In the genomic region with DNA sequence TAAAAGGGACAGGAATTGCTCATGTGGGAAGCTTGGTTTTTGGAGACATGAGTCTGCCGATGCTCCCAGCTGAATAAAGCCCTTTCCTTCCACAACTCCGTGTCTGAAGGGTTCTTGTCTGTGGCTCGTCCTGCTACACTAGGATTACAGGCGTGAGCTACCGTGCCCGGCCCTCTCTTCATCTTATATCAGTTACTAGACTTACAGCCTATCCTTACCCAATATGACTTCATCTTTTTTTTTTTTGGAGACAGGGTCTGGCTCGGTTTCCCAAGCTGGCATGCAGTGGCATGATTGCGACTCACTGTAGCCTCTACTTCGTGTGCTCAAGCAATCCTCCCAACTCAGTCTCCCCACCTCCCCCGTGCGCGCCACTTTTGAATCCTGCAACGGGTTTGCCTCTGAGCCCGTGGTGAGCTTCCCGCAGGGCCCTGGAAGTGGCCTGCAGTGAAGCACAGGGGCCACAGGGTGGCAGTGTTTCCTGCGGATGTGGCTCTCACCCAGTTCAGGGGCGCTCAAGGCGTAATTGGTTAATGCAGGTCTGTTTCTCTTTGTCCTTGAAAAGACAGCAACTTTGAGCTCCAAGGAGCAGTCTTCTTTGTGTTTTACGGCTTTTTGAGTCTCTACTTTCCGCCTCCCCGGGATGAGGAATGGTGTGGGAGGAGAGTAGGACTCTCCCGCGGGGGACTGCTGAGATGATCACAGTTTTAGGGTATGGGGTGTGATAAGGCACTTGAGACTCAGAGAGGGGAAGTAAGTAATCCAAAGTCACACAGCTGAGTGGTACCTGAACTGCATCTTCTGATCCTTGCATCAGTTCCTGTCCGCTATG, we compare ENCODE assay signal across 8 cellular contexts. TPM values are rescaled to one million over a fixed set of nuclear protein-coding genes. Genes with fewer than 3 reads are reported as not detected.
DNase-seq lines count a peak whose midpoint lies in the region; ATAC-seq and TF ChIP-seq lines count a peak whose summit lies in the region.

No MANE protein-coding gene starts in this region.

- POLR2A ChIA-PET in activated CD8-positive, alpha-beta T cell treated with anti-CD3 and anti-CD28 coated beads for 36 hours (lab: Charles Lee): interaction anchor here (1.1 kb wide), 1 partner anchor 9 kb away, joined by 3 read pairs; no protein-coding TSS in a partner anchor

- DNase-seq in GDM1 (lab: John Stamatoyannopoulos, UW): peak; percentile 20
- DNase-seq in NCI-H774 (lab: John Stamatoyannopoulos, UW): peak; percentile 54
- DNase-seq in activated CD8-positive, alpha-beta T cell treated with anti-CD3 and anti-CD28 coated beads for 36 hours: peak; percentile 79
- DNase-seq in effector CD4-positive, alpha-beta T cell: peak; percentile 50
- DNase-seq in mesothelial cell of epicardium (ENCODE audit: low spot score in 2 of 2, unreplicated experiment in 2 of 2): peak; percentile 53 to 86
- peak; percentile 45 for DNase-seq in stimulated activated CD8-positive, alpha-beta memory T cell treated with anti-CD3 and anti-CD28 coated beads, Interleukin-4, amount 100 ng/mL, for 24 hours (ENCODE audit: low read depth)

- H3K27ac Mint-ChIP-seq in activated CD8-positive, alpha-beta T cell treated with anti-CD3 and anti-CD28 coated beads for 36 hours: no peak overlapping the region
- peak overlapping the region; percentile 23 for H3K27ac Mint-ChIP-seq in mesothelial cell of epicardium

- intact Hi-C loops in activated CD8-positive, alpha-beta T cell treated with anti-CD3 and anti-CD28 coated beads for 36 hours (cut with micrococcal nuclease): loop anchor here (5.0 kb wide), 2 partner anchors 395 to 475 kb away; no protein-coding TSS in a partner anchor

- CTCF ChIA-PET in activated CD8-positive, alpha-beta T cell treated with anti-CD3 and anti-CD28 coated beads for 36 hours (lab: Charles Lee): interaction anchor here (0.6 to 4.6 kb wide), 57 partner anchors 9 to 831 kb away, joined by 3 to 106 read pairs (median 3); partner anchors contain the start of genes CCP110 and VPS35L

- peak overlapping the region; percentile 46 for H3K4me3 Mint-ChIP-seq in activated CD8-positive, alpha-beta T cell treated with anti-CD3 and anti-CD28 coated beads for 36 hours
- H3K4me3 Mint-ChIP-seq in mesothelial cell of epicardium: peak overlapping the region; percentile 21

- no peaks in the 10 kb centered on the region for H3K36me3 Mint-ChIP-seq in activated CD8-positive, alpha-beta T cell treated with anti-CD3 and anti-CD28 coated beads for 36 hours (ENCODE audit: low read depth)
- no peaks in the 10 kb centered on the region for H3K36me3 Mint-ChIP-seq in mesothelial cell of epicardium

- no peaks in the 10 kb centered on the region for H3K9me3 Mint-ChIP-seq in activated CD8-positive, alpha-beta T cell treated with anti-CD3 and anti-CD28 coated beads for 36 hours
- H3K9me3 Mint-ChIP-seq in mesothelial cell of epicardium: no peaks in the 10 kb centered on the region

- peak; percentile 97 for TF ChIP-seq CTCF in activated CD8-positive, alpha-beta T cell treated with anti-CD3 and anti-CD28 coated beads for 36 hours (IDR thresholded peaks at IDR 0.05)
- TF ChIP-seq CTCF in mesothelial cell of epicardium (IDR thresholded peaks at IDR 0.05; ENCODE audit: unreplicated experiment): peak; percentile 80

- H3K27me3 Mint-ChIP-seq in activated CD8-positive, alpha-beta T cell treated with anti-CD3 and anti-CD28 coated beads for 36 hours: peaks cover 15% of the 10 kb centered on the region
- H3K27me3 Mint-ChIP-seq in mesothelial cell of epicardium (ENCODE audit: low read depth): peaks cover 12% of the 10 kb centered on the region

- H3K4me1 Mint-ChIP-seq in activated CD8-positive, alpha-beta T cell treated with anti-CD3 and anti-CD28 coated beads for 36 hours (ENCODE audit: low read depth): peaks cover 11% of the 10 kb centered on the region
- H3K4me1 Mint-ChIP-seq in mesothelial cell of epicardium: peaks cover 2% of the 10 kb centered on the region

- ATAC-seq in HG03064 (IDR thresholded peaks at IDR 0.05; ENCODE audit: low read depth, unreplicated experiment): peak; percentile 75
- peak; percentile 100 for ATAC-seq in activated CD8-positive, alpha-beta T cell treated with anti-CD3 and anti-CD28 coated beads for 36 hours
- ATAC-seq in HG03432 (IDR thresholded peaks at IDR 0.05; ENCODE audit: unreplicated experiment): no peak

RNA-seq across cellular contexts. Expression of gene GPRC5B, which starts 22.7 kb away (rescaled TPM):
- not detected for total RNA-seq in activated CD8-positive, alpha-beta T cell treated with anti-CD3 and anti-CD28 coated beads for 36 hours
- 31.3 to 36.5 TPM (median 34.2 TPM) in 3 replicates for total RNA-seq in mesothelial cell of epicardium

Comparison
In these comparisons a context has a peak if more than half of its experiments do, and no peak if none do; other contexts are left out.
1. DNase-seq: peak in every context shown above with its lines; median percentile 79 in activated CD8-positive, alpha-beta T cell treated with anti-CD3 and anti-CD28 coated beads for 36 hours; 70 in mesothelial cell of epicardium; 54 in NCI-H774; 50 in effector CD4-positive, alpha-beta T cell; 45 in stimulated activated CD8-positive, alpha-beta memory T cell treated with anti-CD3 and anti-CD28 coated beads, Interleukin-4, amount 100 ng/mL, for 24 hours; 20 in GDM1.
2. RNA of gene GPRC5B, which starts 22.7 kb away (total RNA-seq): 31.3 to 36.5 TPM in mesothelial cell of epicardium; not detected in activated CD8-positive, alpha-beta T cell treated with anti-CD3 and anti-CD28 coated beads for 36 hours; every median in the first group is over 10 times any median in the second.